8 cellular contexts compared by ENCODE assay signal in genomic region chr11:46936138-46937110, GRCh38. TPM values are rescaled to one million over a fixed set of nuclear protein-coding genes. Genes with fewer than 3 reads are reported as not detected.
DNase-seq lines count a peak whose midpoint lies in the region; FAIRE-seq and TF ChIP-seq lines count a peak whose summit lies in the region.

Gene CSTPP1, plus strand, starts transcription at chr11:46936761. Its CDS starts 45 bp downstream, at chr11:46936806.

- H3K9me3 ChIP-seq in HEK293 (ENCODE audit: control insufficient read depth, insufficient read depth, low read depth, low read length): no peaks in the 10 kb centered on the region
- H3K9me3 ChIP-seq in neuronal stem cell (replicated peaks in 1 of 2; ENCODE audit: control insufficient read depth in 2 of 2, insufficient read depth in 1 of 2, low read depth in 1 of 2, low read length in 2 of 2): no peaks in the 10 kb centered on the region
- H3K9me3 ChIP-seq in subcutaneous abdominal adipose tissue (ENCODE audit: control insufficient read depth in 5 of 5, low read length in 5 of 5): no peaks in the 10 kb centered on the region

- H3K27ac ChIP-seq in HEK293 (ENCODE audit: extremely low read depth, low read depth, low read length): no peak within 1 kb of the TSS
- H3K27ac ChIP-seq in neuronal stem cell (replicated peaks; ENCODE audit: low read length): peak within 1 kb of the TSS; percentile 82
- peak within 1 kb of the TSS; percentile 2 for H3K27ac ChIP-seq in subcutaneous abdominal adipose tissue (ENCODE audit: low read depth, low read length)

- H3K4me2 ChIP-seq in neuronal stem cell (ENCODE audit: insufficient read depth, low read length, poor library complexity, severe bottlenecking): peak within 1 kb of the TSS; percentile 59

- POLR2A ChIA-PET in HEK293 (lab: Yijun Ruan, JAX): interaction anchor here (0.6 to 1.4 kb wide), 11 partner anchors 9 to 313 kb away, joined by 3 to 9 read pairs (median 4); partner anchors contain the start of gene ACP2

- no peak within 1 kb of the TSS for H2BK120ac ChIP-seq in neuronal stem cell (ENCODE audit: low read depth, low read length)

- H3K36me3 ChIP-seq in HEK293 (ENCODE audit: control insufficient read depth in 2 of 2, insufficient read depth in 1 of 2, low read length in 2 of 2): peaks cover 0 to 5% of the 10 kb centered on the region in 2 experiments; a peak in 2 of 3 replicates
- peaks cover 0 to 20% of the 10 kb centered on the region in 2 donors for H3K36me3 ChIP-seq in neuronal stem cell (replicated peaks in 1 of 2; ENCODE audit: control insufficient read depth in 2 of 2, insufficient read depth in 2 of 2, low read length in 2 of 2)
- H3K36me3 ChIP-seq in subcutaneous abdominal adipose tissue (ENCODE audit: control insufficient read depth in 5 of 5, insufficient read depth in 5 of 5, low read length in 5 of 5): peaks cover 0 to 3% (median 0%) of the 10 kb centered on the region in 5 donors

- no peak within 1 kb of the TSS for H3K4ac ChIP-seq in neuronal stem cell (ENCODE audit: low read length)

- H3K27me3 Mint-ChIP-seq in activated naive CD4-positive, alpha-beta T cell treated with anti-CD3 and anti-CD28 coated beads for 36 hours (ENCODE audit: low read depth): no peaks in the 10 kb centered on the region

- H4K8ac ChIP-seq in neuronal stem cell (ENCODE audit: low read depth, low read length): no peak within 1 kb of the TSS

- peak; percentile 93 for DNase-seq in G401 (ENCODE audit: low spot score)
- DNase-seq in MV-4-11 (lab: John Stamatoyannopoulos, UW): peak; percentile 82
- DNase-seq in SK-N-DZ (ENCODE audit: low spot score): peak; percentile 93
- DNase-seq in activated naive CD4-positive, alpha-beta T cell treated with anti-CD3 and anti-CD28 coated beads for 36 hours: peak; percentile 97
- peak; percentile 75 to 91 for DNase-seq in frontal cortex (ENCODE audit: low spot score in 2 of 2)
- peak; percentile 93 for DNase-seq in neuronal stem cell (ENCODE audit: low spot score)

- peak within 1 kb of the TSS; percentile 98 for H3K4me3 Mint-ChIP-seq in activated naive CD4-positive, alpha-beta T cell treated with anti-CD3 and anti-CD28 coated beads for 36 hours

- H2AFZ ChIP-seq in neuronal stem cell (ENCODE audit: low read length): peak within 1 kb of the TSS; percentile 86

- H3K27me3 ChIP-seq in neuronal stem cell (ENCODE audit: control insufficient read depth in 3 of 3, insufficient read depth in 3 of 3, low read depth in 1 of 3, low read length in 3 of 3): no peaks in the 10 kb centered on the region
- H3K27me3 ChIP-seq in subcutaneous abdominal adipose tissue (ENCODE audit: control insufficient read depth in 5 of 5, insufficient read depth in 4 of 5, low read length in 5 of 5): no peaks in the 10 kb centered on the region

- H3K9me3 Mint-ChIP-seq in activated naive CD4-positive, alpha-beta T cell treated with anti-CD3 and anti-CD28 coated beads for 36 hours: no peaks in the 10 kb centered on the region

- intact Hi-C loops in activated naive CD4-positive, alpha-beta T cell treated with anti-CD3 and anti-CD28 coated beads for 36 hours (cut with micrococcal nuclease): loop anchor here (1.0 to 5.0 kb wide), 6 partner anchors 18 to 471 kb away; partner anchors contain the start of genes ACP2, AMBRA1, ARFGAP2 and ARHGAP1

- H4K91ac ChIP-seq in neuronal stem cell (ENCODE audit: low read depth, low read length, poor library complexity): no peak within 1 kb of the TSS

- in situ Hi-C loops in G401 (cut with HindIII; ENCODE audit: low sequenced_read_pairs): no loop called here

- no peak within 1 kb of the TSS for H2BK12ac ChIP-seq in neuronal stem cell (ENCODE audit: low read length)

- no CpG with 5 or more reads among the region's 41 CpGs for WGBS in neuronal stem cell (ENCODE audit: extremely low coverage in 2 of 2, insufficient read length in 2 of 2, insufficient replicate concordance in 1 of 2), 2 donors

- no peak for TF ChIP-seq CTCF in HEK293 (tag by site-specific recombination; IDR thresholded peaks at IDR 0.05)

- no peak for FAIRE-seq in frontal cortex (lab: Jason Lieb, UNC)

- no peaks in the 10 kb centered on the region for H3K79me1 ChIP-seq in neuronal stem cell (ENCODE audit: low read depth, low read length)

- no peak within 1 kb of the TSS for H2AK5ac ChIP-seq in neuronal stem cell (ENCODE audit: low read depth, low read length)

- H3K23ac ChIP-seq in neuronal stem cell (ENCODE audit: low read depth, low read length, poor library complexity): peak within 1 kb of the TSS; percentile 37

- peaks cover 2% of the 10 kb centered on the region for H3K36me3 Mint-ChIP-seq in activated naive CD4-positive, alpha-beta T cell treated with anti-CD3 and anti-CD28 coated beads for 36 hours (ENCODE audit: low read depth)

- H3K18ac ChIP-seq in neuronal stem cell (ENCODE audit: low read length): peak within 1 kb of the TSS; percentile 53

- H3K9ac ChIP-seq in neuronal stem cell (ENCODE audit: low read depth, low read length, poor library complexity) (peak within 1 kb of the TSS; percentile 34), subcutaneous abdominal adipose tissue (ENCODE audit: low read length in 5 of 5) (peak within 1 kb of the TSS in 3 of 5 donors; percentile 14 to 56 (median 45))

- H2BK5ac ChIP-seq in neuronal stem cell (ENCODE audit: low read length): no peak within 1 kb of the TSS

- peaks cover 18% of the 10 kb centered on the region for H3K4me1 Mint-ChIP-seq in activated naive CD4-positive, alpha-beta T cell treated with anti-CD3 and anti-CD28 coated beads for 36 hours (ENCODE audit: low read depth)

- H2BK15ac ChIP-seq in neuronal stem cell (ENCODE audit: low read length): no peak within 1 kb of the TSS

- H3K4me1 ChIP-seq in HEK293 (ENCODE audit: control insufficient read depth, insufficient read depth, low read length) (no peaks in the 10 kb centered on the region), neuronal stem cell (ENCODE audit: control insufficient read depth in 2 of 2, insufficient read depth in 1 of 2, low read depth in 1 of 2, low read length in 2 of 2) (peaks cover 0 to 2% of the 10 kb centered on the region in 2 donors), subcutaneous abdominal adipose tissue (ENCODE audit: control insufficient read depth in 5 of 5, insufficient read depth in 5 of 5, low read length in 5 of 5) (peaks cover 1 to 13% (median 9%) of the 10 kb centered on the region in 5 donors)

- no peak within 1 kb of the TSS for H3K14ac ChIP-seq in neuronal stem cell (ENCODE audit: low read length)

- peak within 1 kb of the TSS; percentile 88 for H3K27ac Mint-ChIP-seq in activated naive CD4-positive, alpha-beta T cell treated with anti-CD3 and anti-CD28 coated beads for 36 hours

- peak within 1 kb of the TSS; percentile 79 for H3K4me3 ChIP-seq in HEK293 (ENCODE audit: low read depth, low read length)
- peak within 1 kb of the TSS; percentile 76 to 82 for H3K4me3 ChIP-seq in neuronal stem cell (ENCODE audit: low read length in 2 of 2)
- peak within 1 kb of the TSS; percentile 47 to 89 (median 82) for H3K4me3 ChIP-seq in subcutaneous abdominal adipose tissue (ENCODE audit: low read depth in 1 of 5, low read length in 5 of 5)

- CTCF ChIA-PET in HEK293 (lab: Yijun Ruan, JAX): interaction anchor here (0.7 to 1.0 kb wide), 3 partner anchors 46 to 219 kb away, joined by 3 to 4 read pairs (median 3); no protein-coding TSS in a partner anchor
- CTCF ChIA-PET in activated naive CD4-positive, alpha-beta T cell treated with anti-CD3 and anti-CD28 coated beads for 36 hours (lab: Charles Lee): interaction anchor here (0.6 to 1.6 kb wide), 6 partner anchors 10 to 438 kb away, joined by 3 to 4 read pairs (median 3); no protein-coding TSS in a partner anchor

TF ChIP-seq in HEK293, 187 proteins besides CTCF, POLR2A, EP300 and RAD21 (continues in another document):
- peak; percentile 59; the same call in 1 of the 2 replicates for TF ChIP-seq ZNF501 (tag by site-specific recombination; IDR thresholded peaks at IDR 0.05)
- no peak for TF ChIP-seq ZNF776 (tag by site-specific recombination; IDR thresholded peaks at IDR 0.05; ENCODE audit: borderline replicate concordance)
- no peak for TF ChIP-seq SCRT1 (tag by site-specific recombination; IDR thresholded peaks at IDR 0.05; ENCODE audit: borderline replicate concordance)
- no peak for TF ChIP-seq ZNF132 (tag by site-specific recombination; IDR thresholded peaks at IDR 0.05; ENCODE audit: borderline replicate concordance)
- no peak for TF ChIP-seq ZNF202 (tag by site-specific recombination; IDR thresholded peaks at IDR 0.05; ENCODE audit: borderline replicate concordance)
- no peak for TF ChIP-seq ZSCAN4 (tag by site-specific recombination; IDR thresholded peaks at IDR 0.05)
- TF ChIP-seq HOXC10 (CRISPR knock-in tag; IDR thresholded peaks at IDR 0.05): no peak

RNA-seq across cellular contexts. Expression of gene CSTPP1, which starts in this region (rescaled TPM):
- total RNA-seq in G401 (2014; rRNA removed; shearing (Covaris generic)): 9.0 and 19.3 TPM in 2 replicates
- polyA plus RNA-seq in SK-N-DZ (2014; cell fraction: cytosol; rRNA removed): 40.4 and 41.4 TPM in 2 replicates
- polyA plus RNA-seq in SK-N-DZ (2014; cell fraction: nucleus; rRNA removed): 20.4 and 22.5 TPM in 2 replicates
- 10 to 100 TPM; 14.0 TPM for total RNA-seq in activated naive CD4-positive, alpha-beta T cell treated with anti-CD3 and anti-CD28 coated beads for 36 hours
- total RNA-seq in frontal cortex: 46.5 TPM
- polyA plus RNA-seq in neuronal stem cell (2013, experiment 1 of 2): 51.8 TPM
- polyA plus RNA-seq in neuronal stem cell (2013, experiment 2 of 2): 50.2 TPM
